In genomic region chr12:77231548-77231947, GRCh38 we compare ENCODE assay signal across 10 cellular contexts.
A peak's percentile ranks its signal among the peaks of the same experiment; 100 is the strongest.
DNase-seq lines count a peak whose midpoint lies in the region; ATAC-seq and TF ChIP-seq lines count a peak whose summit lies in the region.
"Had no signal": no experiment of that assay in that cellular context is flagged by ENCODE, and none has a peak within 500 bp of the region (broad histone marks: within the 10 kb centered on the region; RNA-seq: fewer than 3 reads in every experiment).

No MANE protein-coding gene starts in this region.

- no peaks in the 10 kb centered on the region for H3K36me3 ChIP-seq in left ventricle myocardium inferior
- H3K36me3 ChIP-seq in smooth muscle cell (ENCODE audit: low read depth) = no peaks in the 10 kb centered on the region
- H3K36me3 ChIP-seq in neural progenitor cell = no peaks in the 10 kb centered on the region

- H3K4me3 ChIP-seq in left ventricle myocardium inferior = no peak overlapping the region
- no peak overlapping the region for H3K4me3 ChIP-seq in smooth muscle cell
- no peak overlapping the region for H3K4me3 ChIP-seq in neural progenitor cell
- H3K4me3 ChIP-seq: PC-9 had no signal

- peak; percentile 91 for DNase-seq in H4 (ENCODE audit: low spot score)
- peak; percentile 73 for DNase-seq in left ventricle myocardium inferior
- DNase-seq in smooth muscle cell (lab: John Stamatoyannopoulos, UW; ENCODE audit: unreplicated experiment) = no peak
- no peak for DNase-seq in DMS53 (lab: John Stamatoyannopoulos, UW)
- no peak for DNase-seq in neural progenitor cell (ENCODE audit: low spot score)
- no peak for DNase-seq in epidermal melanocyte (ENCODE audit: insufficient read length, low spot score)
- DNase-seq: effector CD8-positive, alpha-beta T cell had no signal

- H3K4me1 Mint-ChIP-seq in neural progenitor cell = no peaks in the 10 kb centered on the region

- TF ChIP-seq CTCF in VCaP (conservative IDR thresholded peaks at IDR 0.05) = no peak
- no peak for TF ChIP-seq CTCF in left ventricle myocardium inferior (IDR thresholded peaks at IDR 0.05; ENCODE audit: borderline replicate concordance)
- TF ChIP-seq CTCF in smooth muscle cell (IDR thresholded peaks at IDR 0.05; ENCODE audit: borderline replicate concordance, insufficient read depth, poor library complexity, severe bottlenecking) = no peak
- TF ChIP-seq CTCF in neural progenitor cell (IDR thresholded peaks at IDR 0.05) = no peak

- no peak overlapping the region for H2AFZ ChIP-seq in smooth muscle cell (ENCODE audit: low read depth)
- H2AFZ ChIP-seq in neural progenitor cell (replicated peaks) = no peak overlapping the region
- H2AFZ ChIP-seq: PC-9 had no signal

- no peak for ATAC-seq in GM18867 (IDR thresholded peaks at IDR 0.05; ENCODE audit: unreplicated experiment)

- H4K20me1 ChIP-seq in smooth muscle cell (ENCODE audit: low read depth) = no peaks in the 10 kb centered on the region
- no peaks in the 10 kb centered on the region for H4K20me1 ChIP-seq in neural progenitor cell (ENCODE audit: low read depth)

- H3K27ac Mint-ChIP-seq in neural progenitor cell = no peak overlapping the region

- H3F3A ChIP-seq in smooth muscle cell (ENCODE audit: low read depth) = no peaks in the 10 kb centered on the region
- no peaks in the 10 kb centered on the region for H3F3A ChIP-seq in neural progenitor cell (ENCODE audit: low read depth)

- H3K4me3 Mint-ChIP-seq in neural progenitor cell = no peak overlapping the region

- H3K4me1 ChIP-seq in left ventricle myocardium inferior = peaks cover 21% of the 10 kb centered on the region
- no peaks in the 10 kb centered on the region for H3K4me1 ChIP-seq in smooth muscle cell (ENCODE audit: low read depth)
- no peaks in the 10 kb centered on the region for H3K4me1 ChIP-seq in neural progenitor cell

- H3K27ac ChIP-seq in VCaP (peak overlapping the region; percentile 68), left ventricle myocardium inferior (replicated peaks) (peak overlapping the region; percentile 64), smooth muscle cell (ENCODE audit: low read depth) (peak overlapping the region; percentile 41), neural progenitor cell (no peak overlapping the region)
- H3K27ac ChIP-seq: PC-9 had no signal

- peak overlapping the region; percentile 55 for H3K4me2 ChIP-seq in smooth muscle cell
- H3K4me2 ChIP-seq in neural progenitor cell = no peak overlapping the region
- H3K4me2 ChIP-seq: PC-9 had no signal

- no peaks in the 10 kb centered on the region for H3K9me3 Mint-ChIP-seq in neural progenitor cell

- H3K9ac ChIP-seq in smooth muscle cell (ENCODE audit: low read depth) (no peak overlapping the region), neural progenitor cell (no peak overlapping the region)

- H3K79me2 ChIP-seq in smooth muscle cell (ENCODE audit: low read depth) = no peaks in the 10 kb centered on the region
- no peaks in the 10 kb centered on the region for H3K79me2 ChIP-seq in neural progenitor cell (ENCODE audit: low read depth)

- H3K9me3 ChIP-seq in left ventricle myocardium inferior (replicated peaks) (no peaks in the 10 kb centered on the region), smooth muscle cell (replicated peaks; ENCODE audit: low read depth) (no peaks in the 10 kb centered on the region), neural progenitor cell (ENCODE audit: low read depth) (no peaks in the 10 kb centered on the region)

- peaks cover 2% of the 10 kb centered on the region for H3K27me3 Mint-ChIP-seq in neural progenitor cell (ENCODE audit: insufficient read depth, low read depth)

- H3K27me3 ChIP-seq in left ventricle myocardium inferior (ENCODE audit: low read depth) (peaks cover 15% of the 10 kb centered on the region), smooth muscle cell (ENCODE audit: low read depth) (no peaks in the 10 kb centered on the region), neural progenitor cell (no peaks in the 10 kb centered on the region)

- H3K36me3 Mint-ChIP-seq in neural progenitor cell = no peaks in the 10 kb centered on the region

- intact Hi-C loops in left ventricle myocardium inferior (cut with micrococcal nuclease) = no loop called here

- WGBS in smooth muscle cell (ENCODE audit: low lambda C conversion rate) = 56% methylated on average over 6 of the region's 6 CpGs

Comparison
In these comparisons a context has a peak if more than half of its experiments do, and no peak if none do; other contexts are left out.
1. DNase-seq: peak in H4 (single experiment) and left ventricle myocardium inferior (single experiment); none in smooth muscle cell (single experiment), DMS53 (single experiment), neural progenitor cell (single experiment) and epidermal melanocyte (single experiment).